In the genomic region with DNA sequence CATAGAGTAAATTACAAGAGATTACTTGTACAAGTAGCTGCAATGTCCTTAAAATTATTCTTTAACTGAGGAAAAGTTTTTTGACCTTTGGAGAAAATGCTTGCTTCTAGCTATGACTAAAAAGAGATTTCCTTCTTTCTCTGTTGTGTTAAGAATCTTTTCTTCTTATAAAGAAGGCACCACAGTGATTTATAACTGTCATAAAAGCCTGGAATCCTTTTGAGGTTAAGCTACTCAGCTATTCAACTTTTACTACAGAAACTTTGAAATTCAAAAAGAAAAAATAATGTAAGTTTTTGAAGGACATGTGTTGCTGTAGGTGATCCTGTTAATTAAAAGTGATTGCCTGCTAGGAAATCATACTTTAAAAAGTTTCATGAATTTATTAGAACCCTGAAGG, we compare ENCODE assay signal across 22 cellular contexts.
DNase-seq lines count a peak whose midpoint lies in the region; ATAC-seq and TF ChIP-seq lines count a peak whose summit lies in the region.
"Had no signal": no experiment of that assay in that cellular context is flagged by ENCODE, and none has a peak within 500 bp of the region (broad histone marks: within the 10 kb centered on the region; RNA-seq: fewer than 3 reads in every experiment).

No MANE protein-coding gene starts in this region.

- ATAC-seq in HG03442 (IDR thresholded peaks at IDR 0.05; ENCODE audit: unreplicated experiment): no peak
- ATAC-seq: CD8-positive, alpha-beta T cell; GM12878 had no signal

- CTCF ChIA-PET in Caco-2 (lab: Charles Lee) (interaction anchor here (0.6 to 1.6 kb wide), 6 partner anchors 22 to 867 kb away, joined by 3 to 8 read pairs (median 5); no protein-coding TSS in a partner anchor), HEK293 (lab: Yijun Ruan, JAX) (interaction anchor here (0.5 to 1.2 kb wide), 3 partner anchors 63 to 76 kb away, joined by 4 to 5 read pairs (median 5); no protein-coding TSS in a partner anchor)

- no peaks in the 10 kb centered on the region for H4K20me1 ChIP-seq in smooth muscle cell (ENCODE audit: low read depth)
- H4K20me1 ChIP-seq: BLaER1 had no signal

- H3K9me3 ChIP-seq in Caco-2: no peaks in the 10 kb centered on the region
- H3K9me3 ChIP-seq in HEK293 (ENCODE audit: control insufficient read depth, insufficient read depth, low read depth, low read length): no peaks in the 10 kb centered on the region
- no peaks in the 10 kb centered on the region for H3K9me3 ChIP-seq in smooth muscle cell (replicated peaks; ENCODE audit: low read depth)

- H3F3A ChIP-seq in smooth muscle cell (ENCODE audit: low read depth): no peaks in the 10 kb centered on the region

- H3K9ac ChIP-seq in smooth muscle cell (ENCODE audit: low read depth): no peak overlapping the region
- H3K9ac ChIP-seq: BLaER1, GM23248 had no signal

- H3K36me3 ChIP-seq in Caco-2 (ENCODE audit: control insufficient read depth, insufficient read depth, low read length): no peaks in the 10 kb centered on the region
- H3K36me3 ChIP-seq in HEK293 (ENCODE audit: control insufficient read depth in 2 of 2, insufficient read depth in 1 of 2, low read length in 2 of 2): no peaks in the 10 kb centered on the region
- no peaks in the 10 kb centered on the region for H3K36me3 ChIP-seq in smooth muscle cell (ENCODE audit: low read depth)
- H3K36me3 ChIP-seq: BLaER1 had no signal

- no peak overlapping the region for H2AFZ ChIP-seq in smooth muscle cell (ENCODE audit: low read depth)
- H2AFZ ChIP-seq: GM23248 had no signal

- peak in 1 of 2 experiments; percentile 15 for DNase-seq in Caco-2
- peak; percentile 44 for DNase-seq in left kidney (ENCODE audit: low read depth, low spot score)
- no peak for DNase-seq in smooth muscle cell (lab: John Stamatoyannopoulos, UW; ENCODE audit: unreplicated experiment)
- no peak for DNase-seq in globus pallidus (ENCODE audit: low spot score)
- DNase-seq in NCI-H1105 treated with DMSO at 0.1 percent for 48 hours (lab: John Stamatoyannopoulos, UW): no peak
- DNase-seq: CD4-positive, CD25-positive, alpha-beta regulatory T cell; CD8-positive, alpha-beta T cell; DMS153; DND-41; EL; GDM1; GM23248; H7; HCEC 1CT; HFFc6 had no signal

- TF ChIP-seq CTCF in Caco-2 (IDR thresholded peaks at IDR 0.05; ENCODE audit: insufficient read depth in 1 of 2, low read depth in 1 of 2, low read length in 1 of 2, severe bottlenecking in 1 of 2, unreplicated experiment in 1 of 2) (no peak), HEK293 (tag by site-specific recombination; IDR thresholded peaks at IDR 0.05) (no peak), smooth muscle cell (IDR thresholded peaks at IDR 0.05; ENCODE audit: borderline replicate concordance, insufficient read depth, poor library complexity, severe bottlenecking) (no peak)

- POLR2A ChIA-PET in Caco-2 (lab: Charles Lee) (no interaction called here), HEK293 (lab: Yijun Ruan, JAX) (no interaction called here)

- intact Hi-C loops in Caco-2 (cut with micrococcal nuclease; ENCODE audit: unreplicated experiment): loop anchor here (10.0 kb wide), 2 partner anchors 811 to 941 kb away; no protein-coding TSS in a partner anchor

- no peak overlapping the region for H3K27ac ChIP-seq in HEK293 (ENCODE audit: extremely low read depth, low read depth, low read length)
- H3K27ac ChIP-seq in smooth muscle cell (ENCODE audit: low read depth): no peak overlapping the region
- H3K27ac ChIP-seq: 22Rv1, BLaER1, C4-2B, GM23248 had no signal

- peaks cover 22% of the 10 kb centered on the region for H3K9me3 Mint-ChIP-seq in Caco-2 (ENCODE audit: unreplicated experiment)

- peaks cover 20% of the 10 kb centered on the region for H3K4me1 Mint-ChIP-seq in Caco-2 (ENCODE audit: low read depth, unreplicated experiment)
- H3K4me1 Mint-ChIP-seq: B cell had no signal

- no TSS peak for BruUV-seq in Caco-2 (replicated peaks; lab: Mats Ljungman, UMichigan)

- H3K27me3 Mint-ChIP-seq in Caco-2 (ENCODE audit: insufficient read depth, unreplicated experiment): no peaks in the 10 kb centered on the region

- no peak overlapping the region for H3K4me3 ChIP-seq in Caco-2 (ENCODE audit: low read depth, low read length)
- no peak overlapping the region for H3K4me3 ChIP-seq in HEK293 (ENCODE audit: low read depth, low read length)
- H3K4me3 ChIP-seq in smooth muscle cell: no peak overlapping the region
- H3K4me3 ChIP-seq: GM12878, GM23248 had no signal

- no peaks in the 10 kb centered on the region for H3K79me2 ChIP-seq in smooth muscle cell (ENCODE audit: low read depth)

- H3K27me3 ChIP-seq in Caco-2 (replicated peaks; ENCODE audit: control insufficient read depth, insufficient read depth, low read length) (no peaks in the 10 kb centered on the region; the same call in 1 of the 2 replicates), smooth muscle cell (ENCODE audit: low read depth) (peaks cover 57% of the 10 kb centered on the region)

- H3K4me1 ChIP-seq in Caco-2: peaks cover 19% of the 10 kb centered on the region
- peaks cover 7% of the 10 kb centered on the region; the same call in 1 of the 2 replicates for H3K4me1 ChIP-seq in HEK293 (ENCODE audit: control insufficient read depth, insufficient read depth, low read length)
- peaks cover 26% of the 10 kb centered on the region for H3K4me1 ChIP-seq in smooth muscle cell (ENCODE audit: low read depth)

- no peak overlapping the region for H3K27ac Mint-ChIP-seq in Caco-2 (ENCODE audit: unreplicated experiment)
- H3K27ac Mint-ChIP-seq: B cell; CD4-positive, CD25-positive, alpha-beta regulatory T cell; CD8-positive, alpha-beta T cell; HFFc6 had no signal

- H3K4me2 ChIP-seq in smooth muscle cell: peak overlapping the region; percentile 85

- H3K36me3 Mint-ChIP-seq in Caco-2 (ENCODE audit: insufficient read depth, unreplicated experiment): no peaks in the 10 kb centered on the region
- H3K36me3 Mint-ChIP-seq: CD4-positive, CD25-positive, alpha-beta regulatory T cell; CD8-positive, alpha-beta T cell had no signal

- H3K4me3 Mint-ChIP-seq in Caco-2 (ENCODE audit: unreplicated experiment): peak overlapping the region; percentile 15
- H3K4me3 Mint-ChIP-seq: B cell; CD4-positive, CD25-positive, alpha-beta regulatory T cell; CD8-positive, alpha-beta T cell; HFFc6 had no signal

TF ChIP-seq in HEK293, 187 proteins besides CTCF, POLR2A, EP300 and RAD21:
- TF ChIP-seq, protein P1, sequence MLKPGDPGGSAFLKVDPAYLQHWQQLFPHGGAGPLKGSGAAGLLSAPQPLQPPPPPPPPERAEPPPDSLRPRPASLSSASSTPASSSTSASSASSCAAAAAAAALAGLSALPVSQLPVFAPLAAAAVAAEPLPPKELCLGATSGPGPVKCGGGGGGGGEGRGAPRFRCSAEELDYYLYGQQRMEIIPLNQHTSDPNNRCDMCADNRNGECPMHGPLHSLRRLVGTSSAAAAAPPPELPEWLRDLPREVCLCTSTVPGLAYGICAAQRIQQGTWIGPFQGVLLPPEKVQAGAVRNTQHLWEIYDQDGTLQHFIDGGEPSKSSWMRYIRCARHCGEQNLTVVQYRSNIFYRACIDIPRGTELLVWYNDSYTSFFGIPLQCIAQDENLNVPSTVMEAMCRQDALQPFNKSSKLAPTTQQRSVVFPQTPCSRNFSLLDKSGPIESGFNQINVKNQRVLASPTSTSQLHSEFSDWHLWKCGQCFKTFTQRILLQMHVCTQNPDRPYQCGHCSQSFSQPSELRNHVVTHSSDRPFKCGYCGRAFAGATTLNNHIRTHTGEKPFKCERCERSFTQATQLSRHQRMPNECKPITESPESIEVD (tag by site-specific recombination; IDR thresholded peaks at IDR 0.05): peak; percentile 80
- TF ChIP-seq REST (tag by site-specific recombination; IDR thresholded peaks at IDR 0.05) (no peak), ZBTB17 (tag by site-specific recombination; IDR thresholded peaks at IDR 0.05) (no peak), TRIM28 (IDR thresholded peaks at IDR 0.05; ENCODE audit: borderline replicate concordance, low read length) (0 out of 2 replicates have a peak, but pooled peaks have one; percentile 12), TCF7L2 (IDR thresholded peaks at IDR 0.05; ENCODE audit: borderline replicate concordance, low read depth, low read length) (0 out of 2 replicates have a peak, but pooled peaks have one; percentile 38)
